19 cellular contexts compared by ENCODE assay signal in genomic region chr15:27672537-27672936, GRCh38.
DNase-seq lines count a peak whose midpoint lies in the region; ATAC-seq, FAIRE-seq and TF ChIP-seq lines count a peak whose summit lies in the region.
"Had no signal": no experiment of that assay in that cellular context is flagged by ENCODE, and none has a peak within 500 bp of the region (broad histone marks: within the 10 kb centered on the region; RNA-seq: fewer than 3 reads in every experiment).

No MANE protein-coding gene starts in this region.

- no peak for TF ChIP-seq CTCF in K562 (IDR thresholded peaks at IDR 0.05 in 2 of 3, conservative IDR thresholded peaks at IDR 0.05 in 1 of 3; ENCODE audit: insufficient read depth in 2 of 3, low read depth in 1 of 3, low read length in 3 of 3)
- TF ChIP-seq CTCF in testis (IDR thresholded peaks at IDR 0.05): no peak
- no peak for TF ChIP-seq CTCF in adrenal gland (IDR thresholded peaks at IDR 0.05)

- POLR2A ChIA-PET in K562 (lab: Yijun Ruan, JAX): no interaction called here
- POLR2A ChIA-PET in naive thymus-derived CD4-positive, alpha-beta T cell (lab: Charles Lee): no interaction called here

- H3K36me3 ChIP-seq in BLaER1 (no peaks in the 10 kb centered on the region), K562 (ENCODE audit: control insufficient read depth, insufficient read depth, low read length) (no peaks in the 10 kb centered on the region), testis (ENCODE audit: low read depth, missing control alignments) (no peaks in the 10 kb centered on the region), adrenal gland (replicated peaks in 1 of 2) (no peaks in the 10 kb centered on the region)
- H3K36me3 ChIP-seq in naive thymus-derived CD4-positive, alpha-beta T cell (ENCODE audit: control insufficient read depth in 2 of 3, insufficient read depth in 3 of 3, low read length in 3 of 3): no peaks in the 10 kb centered on the region
- H3K36me3 ChIP-seq: HAP-1 had no signal

- TF ChIP-seq POLR2A in K562 (conservative IDR thresholded peaks at IDR 0.05) (no peak), testis (IDR thresholded peaks at IDR 0.05) (no peak), adrenal gland (IDR thresholded peaks at IDR 0.05) (no peak)

- no peaks in the 10 kb centered on the region for H3K36me3 Mint-ChIP-seq in naive thymus-derived CD4-positive, alpha-beta T cell
- no peaks in the 10 kb centered on the region for H3K36me3 Mint-ChIP-seq in activated CD4-positive, alpha-beta T cell treated with anti-CD3 and anti-CD28 coated beads, Interleukin-2, amount 10 ng/mL, durations not matched to agents 24 days and 14 days (ENCODE audit: low read depth)
- H3K36me3 Mint-ChIP-seq: CD14-positive monocyte; CD8-positive, alpha-beta T cell had no signal

- TF ChIP-seq RAD21 in K562 (CRISPR knock-in tag; conservative IDR thresholded peaks at IDR 0.05 in 1 of 2, IDR thresholded peaks at IDR 0.05 in 1 of 2): no peak

- 8% methylated on average over 8 of the region's 8 CpGs for WGBS in K562 (ENCODE audit: insufficient coverage, low coverage, missing lambda C conversion rate)
- 84 to 91% methylated on average over 8 of the region's 8 CpGs for WGBS in testis, 2 donors
- WGBS in adrenal gland, 4 donors: 80 to 94% (median 88%) methylated on average over 6 to 8 of the region's 8 CpGs

- TF ChIP-seq EP300 in K562 (IDR thresholded peaks at IDR 0.05; ENCODE audit: low read length): no peak

- H3K27ac Mint-ChIP-seq in naive thymus-derived CD4-positive, alpha-beta T cell: peak overlapping the region in 1 of 9 donors; percentile 65
- H3K27ac Mint-ChIP-seq in activated CD4-positive, alpha-beta T cell treated with anti-CD3 and anti-CD28 coated beads, Interleukin-2, amount 10 ng/mL, durations not matched to agents 24 days and 14 days: no peak overlapping the region
- H3K27ac Mint-ChIP-seq: B cell; CD14-positive monocyte; CD8-positive, alpha-beta T cell had no signal

- BruUV-seq in K562 (replicated peaks; lab: Mats Ljungman, UMichigan): no TSS peak

- H3K9me3 Mint-ChIP-seq in naive thymus-derived CD4-positive, alpha-beta T cell: peaks cover 0 to 17% (median 0%) of the 10 kb centered on the region in 11 donors
- H3K9me3 Mint-ChIP-seq in activated CD4-positive, alpha-beta T cell treated with anti-CD3 and anti-CD28 coated beads, Interleukin-2, amount 10 ng/mL, durations not matched to agents 24 days and 14 days: peaks cover 3% of the 10 kb centered on the region
- H3K9me3 Mint-ChIP-seq: CD8-positive, alpha-beta T cell had no signal

- H3K4me2 ChIP-seq in BLaER1 (peak overlapping the region; percentile 27; the same call in 1 of the 2 replicates), K562 (ENCODE audit: insufficient read depth, low read length) (no peak overlapping the region)

- no peak for DNase-seq in K562 (ENCODE audit: extremely low read depth in 1 of 4, low spot score in 3 of 4)
- no peak for DNase-seq in naive thymus-derived CD4-positive, alpha-beta T cell
- no peak for DNase-seq in urothelium cell line (ENCODE audit: low spot score)
- DNase-seq in testis: no peak
- DNase-seq in activated CD4-positive, alpha-beta T cell treated with anti-CD3 and anti-CD28 coated beads, Interleukin-2, amount 10 ng/mL, durations not matched to agents 24 days and 14 days: no peak
- DNase-seq in adrenal gland: no peak
- DNase-seq: CD8-positive, alpha-beta T cell; COR-L47; DMS153; DMS79 treated with DMSO at 0.1 percent for 48 hours; EL; GOT3 had no signal

- H3K4me1 Mint-ChIP-seq in naive thymus-derived CD4-positive, alpha-beta T cell: no peaks in the 10 kb centered on the region
- H3K4me1 Mint-ChIP-seq in activated CD4-positive, alpha-beta T cell treated with anti-CD3 and anti-CD28 coated beads, Interleukin-2, amount 10 ng/mL, durations not matched to agents 24 days and 14 days: no peaks in the 10 kb centered on the region
- H3K4me1 Mint-ChIP-seq: B cell, CD14-positive monocyte had no signal

- CTCF ChIA-PET in K562 (lab: Yijun Ruan, JAX; ENCODE audit: low intra/inter-chr PET ratio): no interaction called here
- CTCF ChIA-PET in naive thymus-derived CD4-positive, alpha-beta T cell (lab: Charles Lee): no interaction called here

- no peak for ATAC-seq in K562
- ATAC-seq in naive thymus-derived CD4-positive, alpha-beta T cell: peak; percentile 14
- ATAC-seq: CD8-positive, alpha-beta T cell had no signal

- no peak overlapping the region for H3K27ac ChIP-seq in BLaER1
- H3K27ac ChIP-seq in K562 (ENCODE audit: extremely low read depth, low read depth, low read length): no peak overlapping the region
- no peak overlapping the region for H3K27ac ChIP-seq in naive thymus-derived CD4-positive, alpha-beta T cell (ENCODE audit: low read depth, low read length)
- H3K27ac ChIP-seq in testis: no peak overlapping the region
- H3K27ac ChIP-seq in adrenal gland: no peak overlapping the region

- H3K4me3 Mint-ChIP-seq in naive thymus-derived CD4-positive, alpha-beta T cell: no peak overlapping the region
- no peak overlapping the region for H3K4me3 Mint-ChIP-seq in activated CD4-positive, alpha-beta T cell treated with anti-CD3 and anti-CD28 coated beads, Interleukin-2, amount 10 ng/mL, durations not matched to agents 24 days and 14 days
- H3K4me3 Mint-ChIP-seq: B cell; CD14-positive monocyte; CD8-positive, alpha-beta T cell had no signal

- no peaks in the 10 kb centered on the region for H3K9me1 ChIP-seq in K562 (ENCODE audit: control insufficient read depth, insufficient read depth, low read length)

- H3K4me3 ChIP-seq in BLaER1 (no peak overlapping the region), K562 (no peak overlapping the region), testis (no peak overlapping the region), adrenal gland (no peak overlapping the region)
- H3K4me3 ChIP-seq in naive thymus-derived CD4-positive, alpha-beta T cell (ENCODE audit: low read length): no peak overlapping the region
- H3K4me3 ChIP-seq: HAP-1 had no signal

- H3K4me1 ChIP-seq in BLaER1: peaks cover 31% of the 10 kb centered on the region
- no peaks in the 10 kb centered on the region for H3K4me1 ChIP-seq in K562 (replicated peaks in 1 of 2; ENCODE audit: control insufficient read depth in 2 of 2, insufficient read depth in 2 of 2, low read length in 2 of 2)
- no peaks in the 10 kb centered on the region for H3K4me1 ChIP-seq in naive thymus-derived CD4-positive, alpha-beta T cell (ENCODE audit: control insufficient read depth in 2 of 2, insufficient read depth in 2 of 2, low read length in 2 of 2)
- H3K4me1 ChIP-seq in testis: no peaks in the 10 kb centered on the region
- no peaks in the 10 kb centered on the region for H3K4me1 ChIP-seq in adrenal gland (replicated peaks in 1 of 2)
- H3K4me1 ChIP-seq: HAP-1 had no signal

- FAIRE-seq in K562 (lab: Jason Lieb, UNC) (no peak), urothelium cell line (lab: Jason Lieb, UNC) (peak; percentile 98)
- FAIRE-seq: D721Med, G401.6, GM12892 had no signal

- intact Hi-C loops in K562 (cut with micrococcal nuclease): no loop called here
- intact Hi-C loops in naive thymus-derived CD4-positive, alpha-beta T cell (cut with micrococcal nuclease): no loop called here
- intact Hi-C loops in testis (cut with DNase I; ENCODE audit: low total_unique reads): no loop called here
- intact Hi-C loops in activated CD4-positive, alpha-beta T cell treated with anti-CD3 and anti-CD28 coated beads, Interleukin-2, amount 10 ng/mL, durations not matched to agents 24 days and 14 days (cut with micrococcal nuclease): no loop called here
- intact Hi-C loops in adrenal gland (cut with DNase I): no loop called here

- H3K27me3 ChIP-seq in BLaER1: no peaks in the 10 kb centered on the region
- H3K27me3 ChIP-seq in K562 (ENCODE audit: control insufficient read depth in 2 of 2, insufficient read depth in 2 of 2, low read length in 2 of 2): peaks cover 0 to 18% of the 10 kb centered on the region in 2 experiments; a peak in 4 of 5 replicates
- H3K27me3 ChIP-seq in naive thymus-derived CD4-positive, alpha-beta T cell (ENCODE audit: control insufficient read depth in 2 of 2, insufficient read depth in 2 of 2, low read length in 2 of 2): no peaks in the 10 kb centered on the region
- no peaks in the 10 kb centered on the region for H3K27me3 ChIP-seq in testis
- H3K27me3 ChIP-seq in adrenal gland: no peaks in the 10 kb centered on the region

- H3K79me2 ChIP-seq in K562 (ENCODE audit: control insufficient read depth, insufficient read depth, low read length): no peaks in the 10 kb centered on the region

- no peak overlapping the region for H2AFZ ChIP-seq in K562 (ENCODE audit: low read depth, low read length)

- H3K9me3 ChIP-seq in BLaER1 (no peaks in the 10 kb centered on the region), K562 (replicated peaks; ENCODE audit: control insufficient read depth, insufficient read depth, low read depth, low read length) (no peaks in the 10 kb centered on the region), testis (no peaks in the 10 kb centered on the region), adrenal gland (replicated peaks in 1 of 3) (no peaks in the 10 kb centered on the region)
- H3K9me3 ChIP-seq in naive thymus-derived CD4-positive, alpha-beta T cell (ENCODE audit: control insufficient read depth in 2 of 3, low read length in 3 of 3): no peaks in the 10 kb centered on the region
- H3K9me3 ChIP-seq: HAP-1 had no signal

- no peaks in the 10 kb centered on the region for H4K20me1 ChIP-seq in BLaER1
- no peaks in the 10 kb centered on the region; the same call in 1 of the 2 replicates for H4K20me1 ChIP-seq in K562 (replicated peaks; ENCODE audit: control insufficient read depth, insufficient read depth, low read length)

- peaks cover 0 to 4% (median 0%) of the 10 kb centered on the region in 5 donors for H3K27me3 Mint-ChIP-seq in naive thymus-derived CD4-positive, alpha-beta T cell
- H3K27me3 Mint-ChIP-seq in activated CD4-positive, alpha-beta T cell treated with anti-CD3 and anti-CD28 coated beads, Interleukin-2, amount 10 ng/mL, durations not matched to agents 24 days and 14 days: no peaks in the 10 kb centered on the region
- H3K27me3 Mint-ChIP-seq: B cell had no signal

- in situ Hi-C loops in K562 (cut with MboI): no loop called here

- H3K9ac ChIP-seq in BLaER1 (no peak overlapping the region), K562 (ENCODE audit: insufficient read depth in 1 of 2, low read depth in 2 of 2, low read length in 2 of 2) (no peak overlapping the region)

TF ChIP-seq in K562, 482 proteins besides CTCF, POLR2A, EP300 and RAD21:
- TF ChIP-seq XRCC3 (IDR thresholded peaks at IDR 0.05): no peak
- TF ChIP-seq, protein P1, sequence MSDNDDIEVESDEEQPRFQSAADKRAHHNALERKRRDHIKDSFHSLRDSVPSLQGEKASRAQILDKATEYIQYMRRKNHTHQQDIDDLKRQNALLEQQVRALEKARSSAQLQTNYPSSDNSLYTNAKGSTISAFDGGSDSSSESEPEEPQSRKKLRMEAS (CRISPR knock-in tag; IDR thresholded peaks at IDR 0.05): peak; percentile 25; the same call in 1 of the 2 replicates
- TF ChIP-seq ZNF324 (CRISPR knock-in tag; IDR thresholded peaks at IDR 0.05): no peak
